20 cellular contexts compared by ENCODE assay signal in the genomic region with DNA sequence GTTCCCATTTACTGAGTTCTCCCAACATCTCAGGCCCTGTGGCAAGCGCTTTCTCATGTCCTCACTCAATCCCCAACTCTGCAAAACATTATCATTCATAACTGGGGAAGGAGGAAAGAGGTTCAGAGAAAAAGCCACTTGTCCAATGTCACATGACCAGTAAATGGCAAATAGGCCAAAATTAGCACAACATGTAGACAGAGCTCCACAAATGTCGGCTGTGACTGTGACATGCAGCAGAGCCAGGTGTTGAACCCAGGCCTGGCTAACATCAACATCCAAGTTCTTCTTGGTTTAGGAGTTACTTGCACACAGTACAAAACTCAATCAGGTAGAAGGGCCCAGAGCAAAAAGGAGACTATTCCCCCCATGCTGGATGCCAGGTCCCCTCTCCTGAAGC. TPM values are rescaled to one million over a fixed set of nuclear protein-coding genes. Genes with fewer than 3 reads are reported as not detected.
DNase-seq lines count a peak whose midpoint lies in the region; ATAC-seq and TF ChIP-seq lines count a peak whose summit lies in the region.
"Had no signal": no experiment of that assay in that cellular context is flagged by ENCODE, and none has a peak within 500 bp of the region (broad histone marks: within the 10 kb centered on the region; RNA-seq: fewer than 3 reads in every experiment).

No MANE protein-coding gene starts in this region.

- DNase-seq in WTC11 (ENCODE audit: low spot score) (no peak), coronary artery (ENCODE audit: low spot score) (no peak), mesenchymal stem cell (no peak), NCI-H2171 (lab: John Stamatoyannopoulos, UW) (no peak), KG1 (lab: John Stamatoyannopoulos, UW) (no peak)
- DNase-seq in activated T-cell treated with anti-CD3 and anti-CD28 coated beads, Interleukin-2, amount 50 U/mL, for 48 hours = no peak
- DNase-seq: activated CD4-positive, alpha-beta T cell treated with anti-CD3 and anti-CD28 coated beads, Interleukin-2, amount 50 U/mL, for 4 hours; activated gamma-delta T cell treated with Interleukin-2 at 50 U/mL for 16 hours; AML-193; cortex of kidney; foreskin keratinocyte; MG63; naive B cell; NCI-H774; OCI-M1; SHP77 treated with DMSO at 0.1 percent for 48 hours; T-cell; testis had no signal

- CTCF ChIA-PET in WTC11 (lab: Charles Lee) = no interaction called here

- no peak overlapping the region for H4K8ac ChIP-seq in mesenchymal stem cell (ENCODE audit: low read length)

- H3K27ac ChIP-seq in coronary artery (peak overlapping the region; percentile 96 to 99), mesenchymal stem cell (ENCODE audit: low read length, poor library complexity, severe bottlenecking) (no peak overlapping the region), stomach smooth muscle (ENCODE audit: low read length) (peak overlapping the region; percentile 100)
- H3K27ac ChIP-seq: foreskin keratinocyte, HL-60, testis had no signal

- no peak for TF ChIP-seq CTCF in WTC11 (IDR thresholded peaks at IDR 0.05)
- no peak for TF ChIP-seq CTCF in coronary artery (IDR thresholded peaks at IDR 0.05)

- H3K18ac ChIP-seq in mesenchymal stem cell (ENCODE audit: low read depth in 1 of 2, low read length in 2 of 2) = no peak overlapping the region

- H2BK5ac ChIP-seq in mesenchymal stem cell (ENCODE audit: low read depth, low read length, poor library complexity, severe bottlenecking) = no peak overlapping the region

- H3K27ac Mint-ChIP-seq in WTC11 = peak overlapping the region; percentile 49; the same call in 1 of the 2 replicates
- H3K27ac Mint-ChIP-seq: T-cell had no signal

- no peak overlapping the region for H2BK15ac ChIP-seq in mesenchymal stem cell (ENCODE audit: low read depth, poor library complexity, severe bottlenecking)

- no peak for ATAC-seq in WTC11
- ATAC-seq: foreskin keratinocyte, T-cell had no signal

- H3K79me1 ChIP-seq in mesenchymal stem cell (replicated peaks; ENCODE audit: low read length, poor library complexity, severe bottlenecking) = no peaks in the 10 kb centered on the region

- H3K36me3 ChIP-seq in mesenchymal stem cell (ENCODE audit: control insufficient read depth in 1 of 2, insufficient read depth in 2 of 2, low read depth in 1 of 2, low read length in 2 of 2) = peaks cover 47 to 52% of the 10 kb centered on the region in 2 experiments
- peaks cover 35 to 37% of the 10 kb centered on the region in 2 donors for H3K36me3 ChIP-seq in stomach smooth muscle (ENCODE audit: control insufficient read depth in 2 of 2, insufficient read depth in 2 of 2, low read length in 2 of 2)

- H3K27me3 ChIP-seq in mesenchymal stem cell (ENCODE audit: control insufficient read depth in 1 of 2, insufficient read depth in 1 of 2, low read length in 2 of 2) = no peaks in the 10 kb centered on the region
- H3K27me3 ChIP-seq in stomach smooth muscle (ENCODE audit: control insufficient read depth in 1 of 2, insufficient read depth in 2 of 2, low read length in 2 of 2) = no peaks in the 10 kb centered on the region
- H3K27me3 ChIP-seq: foreskin keratinocyte, MG63, testis had no signal

- H3K4ac ChIP-seq in mesenchymal stem cell (ENCODE audit: low read depth in 1 of 2, low read length in 2 of 2) = no peak overlapping the region

- WGBS in mesenchymal stem cell = 92% methylated on average over 2 of the region's 2 CpGs

- H3K36me3 Mint-ChIP-seq in WTC11 = peaks cover 39% of the 10 kb centered on the region
- H3K36me3 Mint-ChIP-seq: naive B cell had no signal

- no peak overlapping the region for H3K14ac ChIP-seq in mesenchymal stem cell (ENCODE audit: low read length in 2 of 2)

- H3K27me3 Mint-ChIP-seq in WTC11 (ENCODE audit: low read depth) = no peaks in the 10 kb centered on the region
- H3K27me3 Mint-ChIP-seq: naive B cell, T-cell had no signal

- no peak overlapping the region for H3K4me3 Mint-ChIP-seq in WTC11
- H3K4me3 Mint-ChIP-seq: naive B cell, T-cell had no signal

- POLR2A ChIA-PET in WTC11 (lab: Charles Lee) = no interaction called here

- no peak overlapping the region for H2BK12ac ChIP-seq in mesenchymal stem cell (ENCODE audit: low read length in 2 of 2)

- H2AFZ ChIP-seq in mesenchymal stem cell (ENCODE audit: low read depth, low read length) = no peak overlapping the region

- no peaks in the 10 kb centered on the region for H3K9me3 Mint-ChIP-seq in WTC11
- H3K9me3 Mint-ChIP-seq: naive B cell, T-cell had no signal

- no peak overlapping the region for H3K9ac ChIP-seq in mesenchymal stem cell (ENCODE audit: low read length)
- H3K9ac ChIP-seq in stomach smooth muscle (ENCODE audit: low read length in 2 of 2) = peak overlapping the region; percentile 36 to 41

- H3K4me1 Mint-ChIP-seq in WTC11 = peaks cover 64% of the 10 kb centered on the region

- H3K23ac ChIP-seq in mesenchymal stem cell (ENCODE audit: low read length in 2 of 2) = no peak overlapping the region

- no peak overlapping the region for H3K4me2 ChIP-seq in mesenchymal stem cell (ENCODE audit: low read length, poor library complexity, severe bottlenecking)

- no peak overlapping the region for H2BK120ac ChIP-seq in mesenchymal stem cell (ENCODE audit: low read depth, low read length)

- H2AK5ac ChIP-seq in mesenchymal stem cell (ENCODE audit: low read length, severe bottlenecking) = peak overlapping the region; percentile 77

- H3K9me3 ChIP-seq in mesenchymal stem cell (ENCODE audit: control insufficient read depth, low read length) (no peaks in the 10 kb centered on the region), stomach smooth muscle (ENCODE audit: control insufficient read depth in 2 of 2, low read length in 2 of 2) (no peaks in the 10 kb centered on the region)
- H3K9me3 ChIP-seq: MG63, testis had no signal

- no peak overlapping the region for H4K91ac ChIP-seq in mesenchymal stem cell (ENCODE audit: low read length)

- H3K4me3 ChIP-seq in coronary artery = no peak overlapping the region
- peak overlapping the region in 1 of 2 experiments; percentile 16 for H3K4me3 ChIP-seq in mesenchymal stem cell (ENCODE audit: insufficient read depth in 1 of 2, low read depth in 1 of 2, low read length in 2 of 2)
- peak overlapping the region; percentile 29 to 49 for H3K4me3 ChIP-seq in stomach smooth muscle (ENCODE audit: low read length in 2 of 2)
- H3K4me3 ChIP-seq: MG63, testis had no signal

- peaks cover 43% of the 10 kb centered on the region for H3K4me1 ChIP-seq in mesenchymal stem cell (ENCODE audit: control insufficient read depth, insufficient read depth, low read depth, low read length)
- H3K4me1 ChIP-seq in stomach smooth muscle (ENCODE audit: control insufficient read depth, insufficient read depth, low read length) = peaks cover 80% of the 10 kb centered on the region

TF ChIP-seq in WTC11, 78 proteins besides CTCF, POLR2A, EP300 and RAD21:
- TF ChIP-seq USF2 (CRISPR knock-in tag; IDR thresholded peaks at IDR 0.05) (no peak), HMGA2 (CRISPR knock-in tag; IDR thresholded peaks at IDR 0.05) (no peak), NFYB (CRISPR knock-in tag; conservative IDR thresholded peaks at IDR 0.05; ENCODE audit: low read depth) (no peak), ZNF263 (CRISPR knock-in tag; IDR thresholded peaks at IDR 0.05; ENCODE audit: low read depth) (no peak), TP53 (CRISPR knock-in tag; IDR thresholded peaks at IDR 0.05) (no peak)
- TF ChIP-seq, protein P1, sequence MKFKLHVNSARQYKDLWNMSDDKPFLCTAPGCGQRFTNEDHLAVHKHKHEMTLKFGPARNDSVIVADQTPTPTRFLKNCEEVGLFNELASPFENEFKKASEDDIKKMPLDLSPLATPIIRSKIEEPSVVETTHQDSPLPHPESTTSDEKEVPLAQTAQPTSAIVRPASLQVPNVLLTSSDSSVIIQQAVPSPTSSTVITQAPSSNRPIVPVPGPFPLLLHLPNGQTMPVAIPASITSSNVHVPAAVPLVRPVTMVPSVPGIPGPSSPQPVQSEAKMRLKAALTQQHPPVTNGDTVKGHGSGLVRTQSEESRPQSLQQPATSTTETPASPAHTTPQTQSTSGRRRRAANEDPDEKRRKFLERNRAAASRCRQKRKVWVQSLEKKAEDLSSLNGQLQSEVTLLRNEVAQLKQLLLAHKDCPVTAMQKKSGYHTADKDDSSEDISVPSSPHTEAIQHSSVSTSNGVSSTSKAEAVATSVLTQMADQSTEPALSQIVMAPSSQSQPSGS (CRISPR knock-in tag; IDR thresholded peaks at IDR 0.05; ENCODE audit: borderline replicate concordance, low read depth) = no peak

RNA-seq across cellular contexts. Expression of gene KCTD10, which starts 10.8 kb away (rescaled TPM):
- 35.1 to 44.7 TPM (median 37.6 TPM) in 3 replicates for total RNA-seq in WTC11 (2021)
- polyA plus RNA-seq in mesenchymal stem cell (2013, experiment 1 of 2) = 139 TPM
- 132 TPM for polyA plus RNA-seq in mesenchymal stem cell (2013, experiment 2 of 2)

RNA-seq across cellular contexts. Expression of gene UBE3B, which starts 11.1 kb away (rescaled TPM):
- total RNA-seq in WTC11 (2021) = 28.9 to 32.2 TPM (median 29.3 TPM) in 3 replicates
- polyA plus RNA-seq in mesenchymal stem cell (2013, experiment 1 of 2) = 19.1 TPM
- polyA plus RNA-seq in mesenchymal stem cell (2013, experiment 2 of 2) = 19.2 TPM
